9 cellular contexts compared by ENCODE assay signal in the genomic region with DNA sequence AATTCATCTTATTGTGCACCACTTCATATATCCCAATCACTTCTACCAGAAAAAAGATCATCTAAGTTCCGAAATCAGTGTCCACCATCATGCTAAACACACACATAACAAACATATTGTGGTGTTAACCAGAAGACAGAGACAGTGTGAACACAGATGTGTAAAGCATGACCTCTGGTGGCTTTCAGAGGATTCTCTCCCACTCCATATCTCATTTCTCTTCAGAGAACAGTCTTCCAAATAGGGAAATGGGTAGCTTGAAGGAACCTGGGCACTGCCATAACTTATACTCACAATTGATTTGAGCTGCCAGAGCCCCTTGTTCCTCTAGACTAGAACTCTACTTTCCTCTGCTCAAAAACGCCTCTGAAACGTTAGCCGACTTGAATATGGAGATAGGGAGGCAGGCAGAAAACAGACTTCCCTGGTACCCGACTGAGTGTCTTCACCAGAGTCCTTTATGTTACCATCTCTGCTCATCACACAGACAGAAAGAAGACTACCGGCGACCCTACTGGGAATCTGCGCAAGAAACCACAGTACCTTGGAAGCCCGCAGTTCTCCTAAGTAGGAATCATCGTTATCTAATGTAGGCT. TPM values are rescaled to one million over a fixed set of nuclear protein-coding genes. Genes with fewer than 3 reads are reported as not detected.
DNase-seq lines count a peak whose midpoint lies in the region; ATAC-seq, FAIRE-seq and TF ChIP-seq lines count a peak whose summit lies in the region.
"Had no signal": no experiment of that assay in that cellular context is flagged by ENCODE, and none has a peak within 500 bp of the region (broad histone marks: within the 10 kb centered on the region; RNA-seq: fewer than 3 reads in every experiment).

No MANE protein-coding gene starts in this region.

- 33% methylated on average over 10 of the region's 10 CpGs for WGBS in A549 (ENCODE audit: missing lambda C conversion rate)
- WGBS in spleen, 5 donors: 24 to 33% (median 25%) methylated on average over 10 of the region's 10 CpGs

- no peak for FAIRE-seq in A549 (lab: Jason Lieb, UNC)
- FAIRE-seq: frontal cortex had no signal

- H3K4me3 ChIP-seq in A549: peak overlapping the region; percentile 37
- no peak overlapping the region for H3K4me3 ChIP-seq in WERI-Rb-1 (ENCODE audit: low read depth, low read length)
- peak overlapping the region; percentile 62 for H3K4me3 ChIP-seq in left ventricle myocardium inferior
- H3K4me3 ChIP-seq in spleen: peak overlapping the region in 5 of 8 donors; percentile 43 to 77 (median 49)

- peak; percentile 48 to 68; a peak in 4 of 5 replicates for TF ChIP-seq RAD21 in A549 (conservative IDR thresholded peaks at IDR 0.05 in 1 of 2, IDR thresholded peaks at IDR 0.05 in 1 of 2)

- peak overlapping the region; percentile 97 for H3K4me2 ChIP-seq in A549

- CTCF ChIA-PET in A549 (lab: Yijun Ruan, JAX): interaction anchor here (0.8 to 3.9 kb wide), 41 partner anchors 9 to 283 kb away, joined by 3 to 50 read pairs (median 5); a partner anchor contains a TSS

- peak; percentile 34 to 52 for DNase-seq in A549 (ENCODE audit: low read depth in 1 of 2, low spot score in 1 of 2)
- DNase-seq in G401 (ENCODE audit: low spot score): peak; percentile 18
- peak; percentile 50 for DNase-seq in HT-29 (ENCODE audit: low spot score)
- DNase-seq in WERI-Rb-1: no peak
- no peak for DNase-seq in left ventricle myocardium inferior
- no peak for DNase-seq in spleen
- DNase-seq in stimulated activated CD4-positive, alpha-beta T cell treated with anti-CD3 and anti-CD28 coated beads, Interleukin-15, amount 100 ng/mL, for 24 hours: no peak
- DNase-seq in cerebellar nuclear complex (lab: John Stamatoyannopoulos, UW): no peak

- H3K27ac ChIP-seq in A549: 0 out of 6 replicates have a peak overlapping the region, but pooled peaks of 1 of the 2 experiments have one; percentile 16
- H3K27ac ChIP-seq in WERI-Rb-1: no peak overlapping the region
- H3K27ac ChIP-seq in left ventricle myocardium inferior (replicated peaks): peak overlapping the region; percentile 20
- peak overlapping the region in 2 of 8 donors; percentile 53 to 69 for H3K27ac ChIP-seq in spleen

- ATAC-seq in A549: peak; percentile 86 to 93

- H3K9me3 ChIP-seq in A549 (no peaks in the 10 kb centered on the region), WERI-Rb-1 (ENCODE audit: severe bottlenecking) (no peaks in the 10 kb centered on the region), left ventricle myocardium inferior (replicated peaks) (no peaks in the 10 kb centered on the region), spleen (no peaks in the 10 kb centered on the region)

- no peaks in the 10 kb centered on the region for H3K36me3 ChIP-seq in WERI-Rb-1
- H3K36me3 ChIP-seq in left ventricle myocardium inferior: no peaks in the 10 kb centered on the region
- H3K36me3 ChIP-seq in spleen: no peaks in the 10 kb centered on the region

- H3K27me3 ChIP-seq in WERI-Rb-1 (ENCODE audit: insufficient read depth, low read depth, severe bottlenecking): peaks cover 6% of the 10 kb centered on the region
- H3K27me3 ChIP-seq in left ventricle myocardium inferior (ENCODE audit: low read depth): peaks cover 40% of the 10 kb centered on the region
- H3K27me3 ChIP-seq in spleen (replicated peaks in 1 of 7): peaks cover 0 to 37% (median 25%) of the 10 kb centered on the region in 7 donors

- peak; percentile 22; the same call in 1 of the 3 replicates for TF ChIP-seq CTCF in A549 (IDR thresholded peaks at IDR 0.05)
- peak; percentile 48 for TF ChIP-seq CTCF in WERI-Rb-1 (IDR thresholded peaks at IDR 0.05; ENCODE audit: low read depth, low read length)
- no peak for TF ChIP-seq CTCF in left ventricle myocardium inferior (IDR thresholded peaks at IDR 0.05; ENCODE audit: borderline replicate concordance)
- TF ChIP-seq CTCF in spleen (IDR thresholded peaks at IDR 0.05 in 8 of 11, conservative IDR thresholded peaks at IDR 0.05 in 3 of 11): no peak

- POLR2A ChIA-PET in A549 (lab: Yijun Ruan, JAX): interaction anchor here (1.0 to 4.3 kb wide), 2 partner anchors 12 to 86 kb away, joined by 4 to 30 read pairs; no protein-coding TSS in a partner anchor

- H3K4me1 ChIP-seq in A549 (peaks cover 17% of the 10 kb centered on the region; the same call in 2 of the 3 replicates), left ventricle myocardium inferior (peaks cover 25% of the 10 kb centered on the region), spleen (peaks cover 9 to 38% (median 28%) of the 10 kb centered on the region in 6 donors)

- intact Hi-C loops in left ventricle myocardium inferior (cut with micrococcal nuclease) (no loop called here), spleen (cut with DNase I; ENCODE audit: low total_unique reads) (no loop called here)

- TF ChIP-seq POLR2A in A549 (IDR thresholded peaks at IDR 0.05; ENCODE audit: low read length) (no peak), spleen (IDR thresholded peaks at IDR 0.05) (no peak)

- TF ChIP-seq EP300 in A549 (IDR thresholded peaks at IDR 0.05): no peak

- in situ Hi-C loops in G401 (cut with HindIII; ENCODE audit: low sequenced_read_pairs): no loop called here

TF ChIP-seq in A549, 52 proteins besides CTCF, POLR2A, EP300 and RAD21 (continues in another document):
- TF ChIP-seq HDAC2 (IDR thresholded peaks at IDR 0.05) (no peak), JUNB (IDR thresholded peaks at IDR 0.05) (no peak), GATA3 (IDR thresholded peaks at IDR 0.05; ENCODE audit: borderline replicate concordance) (no peak), BHLHE40 (IDR thresholded peaks at IDR 0.05; ENCODE audit: low read depth, low read length) (no peak), NPAS2 (CRISPR knock-in tag; IDR thresholded peaks at IDR 0.05; ENCODE audit: borderline replicate concordance) (no peak), CBX8 (IDR thresholded peaks at IDR 0.05) (no peak), ZFP36 (IDR thresholded peaks at IDR 0.05; ENCODE audit: borderline replicate concordance, partially characterized antibody) (no peak), EHMT2 (IDR thresholded peaks at IDR 0.05; ENCODE audit: low read depth) (no peak), RCOR1 (IDR thresholded peaks at IDR 0.05; ENCODE audit: low read depth, low read length) (no peak), NR3C1 (IDR thresholded peaks at IDR 0.05) (no peak)
- TF ChIP-seq, protein P1, sequence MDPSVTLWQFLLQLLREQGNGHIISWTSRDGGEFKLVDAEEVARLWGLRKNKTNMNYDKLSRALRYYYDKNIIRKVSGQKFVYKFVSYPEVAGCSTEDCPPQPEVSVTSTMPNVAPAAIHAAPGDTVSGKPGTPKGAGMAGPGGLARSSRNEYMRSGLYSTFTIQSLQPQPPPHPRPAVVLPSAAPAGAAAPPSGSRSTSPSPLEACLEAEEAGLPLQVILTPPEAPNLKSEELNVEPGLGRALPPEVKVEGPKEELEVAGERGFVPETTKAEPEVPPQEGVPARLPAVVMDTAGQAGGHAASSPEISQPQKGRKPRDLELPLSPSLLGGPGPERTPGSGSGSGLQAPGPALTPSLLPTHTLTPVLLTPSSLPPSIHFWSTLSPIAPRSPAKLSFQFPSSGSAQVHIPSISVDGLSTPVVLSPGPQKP (IDR thresholded peaks at IDR 0.05; ENCODE audit: low read depth, low read length): no peak
- TF ChIP-seq, protein P2, sequence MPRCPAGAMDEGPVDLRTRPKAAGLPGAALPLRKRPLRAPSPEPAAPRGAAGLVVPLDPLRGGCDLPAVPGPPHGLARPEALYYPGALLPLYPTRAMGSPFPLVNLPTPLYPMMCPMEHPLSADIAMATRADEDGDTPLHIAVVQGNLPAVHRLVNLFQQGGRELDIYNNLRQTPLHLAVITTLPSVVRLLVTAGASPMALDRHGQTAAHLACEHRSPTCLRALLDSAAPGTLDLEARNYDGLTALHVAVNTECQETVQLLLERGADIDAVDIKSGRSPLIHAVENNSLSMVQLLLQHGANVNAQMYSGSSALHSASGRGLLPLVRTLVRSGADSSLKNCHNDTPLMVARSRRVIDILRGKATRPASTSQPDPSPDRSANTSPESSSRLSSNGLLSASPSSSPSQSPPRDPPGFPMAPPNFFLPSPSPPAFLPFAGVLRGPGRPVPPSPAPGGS (IDR thresholded peaks at IDR 0.05): no peak

RNA-seq across cellular contexts. Expression of a gene that starts 1.8 kb away (rescaled TPM):
- polyA plus RNA-seq in A549 (2011; rRNA removed): 0.56 and 0.69 TPM in 2 replicates
- polyA plus RNA-seq in A549 (2012; cell fraction: cytosol; rRNA removed): 0.32 and 0.35 TPM in 2 replicates
- 0.44 and 0.61 TPM in 2 replicates for polyA plus RNA-seq in A549 (2012; cell fraction: nucleus; rRNA removed)
- polyA plus RNA-seq in A549 (2017; fragmentation: RNase III; extraction: RNeasy Plus Mini Kit Qiagen cat#74134 plus additional on column Dnase treatment): 0.37 to 0.96 TPM (median 0.52 TPM) in 3 replicates
- polyA minus RNA-seq in A549 (2011; rRNA and poly(A)+ RNA removed): 1.0 TPM in 2 replicates
- total RNA-seq in G401 (2014; rRNA removed; shearing (Covaris generic)): not detected in 2 replicates
- 0.44 and 0.71 TPM in 2 replicates for total RNA-seq in HT-29 (2014; rRNA removed; shearing (Covaris generic))
- total RNA-seq in left ventricle myocardium inferior: 0.19 TPM
- 10 to 100 TPM in 1 of 7 donors, 1 to 10 TPM in 6; 2.3 to 10.3 (median 5.5) TPM for total RNA-seq in spleen
- under 1 TPM; 0.26 to 0.36 (median 0.32) TPM for polyA plus RNA-seq in spleen

RNA-seq across cellular contexts. Expression of a gene that starts 21.6 kb away (rescaled TPM):
- 10.9 and 13.2 TPM in 2 replicates for polyA plus RNA-seq in A549 (2011; rRNA removed)
- 2.7 and 3.4 TPM in 2 replicates for polyA plus RNA-seq in A549 (2012; cell fraction: cytosol; rRNA removed)
- 0.84 and 1.3 TPM in 2 replicates for polyA plus RNA-seq in A549 (2012; cell fraction: nucleus; rRNA removed)
- polyA plus RNA-seq in A549 (2017; fragmentation: RNase III; extraction: RNeasy Plus Mini Kit Qiagen cat#74134 plus additional on column Dnase treatment): 9.7 to 10.9 TPM (median 10.2 TPM) in 3 replicates
- polyA minus RNA-seq in A549 (2011; rRNA and poly(A)+ RNA removed): 3.5 and 4.9 TPM in 2 replicates
- 7.2 and 9.6 TPM in 2 replicates for total RNA-seq in G401 (2014; rRNA removed; shearing (Covaris generic))
- total RNA-seq in HT-29 (2014; rRNA removed; shearing (Covaris generic)): 9.8 and 16.4 TPM in 2 replicates
- total RNA-seq in left ventricle myocardium inferior: 30.3 TPM
- total RNA-seq in spleen: 10 to 100 TPM; 23.1 to 48.2 (median 45.2) TPM
- polyA plus RNA-seq in spleen: 10 to 100 TPM; 19.1 to 20.4 (median 19.7) TPM

RNA-seq across cellular contexts. Expression of a gene that starts 36.4 kb away (rescaled TPM):
- 29.0 and 50.5 TPM in 2 replicates for polyA plus RNA-seq in A549 (2011; rRNA removed)
- polyA plus RNA-seq in A549 (2012; cell fraction: cytosol; rRNA removed): 3.9 and 5.3 TPM in 2 replicates
- polyA plus RNA-seq in A549 (2012; cell fraction: nucleus; rRNA removed): 0.66 and 2.3 TPM in 2 replicates
- polyA plus RNA-seq in A549 (2017; fragmentation: RNase III; extraction: RNeasy Plus Mini Kit Qiagen cat#74134 plus additional on column Dnase treatment): 46.7 to 50.4 TPM (median 48.7 TPM) in 3 replicates
- polyA minus RNA-seq in A549 (2011; rRNA and poly(A)+ RNA removed): 4.4 and 6.7 TPM in 2 replicates
- total RNA-seq in G401 (2014; rRNA removed; shearing (Covaris generic)): 6.3 and 23.9 TPM in 2 replicates
- 10.5 and 15.2 TPM in 2 replicates for total RNA-seq in HT-29 (2014; rRNA removed; shearing (Covaris generic))
- 71.6 TPM for total RNA-seq in left ventricle myocardium inferior
- total RNA-seq in spleen: 10 to 100 TPM; 18.0 to 32.5 (median 24.5) TPM
- polyA plus RNA-seq in spleen: 10 to 100 TPM in 2 of 3 donors, 1 to 10 TPM in 1; 9.0 to 22.5 (median 12.5) TPM

Comparison
In these comparisons a context has a peak if more than half of its experiments do, and no peak if none do; other contexts are left out.
1. DNase-seq: peak in A549 (2 of 2), G401 (single experiment) and HT-29 (single experiment); none in WERI-Rb-1 (single experiment), left ventricle myocardium inferior (single experiment), spleen (single experiment), stimulated activated CD4-positive, alpha-beta T cell treated with anti-CD3 and anti-CD28 coated beads, Interleukin-15, amount 100 ng/mL, for 24 hours (single experiment) and cerebellar nuclear complex (0 of 2).
2. CTCF ChIP-seq: peak in A549 (single experiment) and WERI-Rb-1 (single experiment); none in left ventricle myocardium inferior (single experiment) and spleen (0 of 11).